ENCODE assay signal across 11 cellular contexts in the genomic region with DNA sequence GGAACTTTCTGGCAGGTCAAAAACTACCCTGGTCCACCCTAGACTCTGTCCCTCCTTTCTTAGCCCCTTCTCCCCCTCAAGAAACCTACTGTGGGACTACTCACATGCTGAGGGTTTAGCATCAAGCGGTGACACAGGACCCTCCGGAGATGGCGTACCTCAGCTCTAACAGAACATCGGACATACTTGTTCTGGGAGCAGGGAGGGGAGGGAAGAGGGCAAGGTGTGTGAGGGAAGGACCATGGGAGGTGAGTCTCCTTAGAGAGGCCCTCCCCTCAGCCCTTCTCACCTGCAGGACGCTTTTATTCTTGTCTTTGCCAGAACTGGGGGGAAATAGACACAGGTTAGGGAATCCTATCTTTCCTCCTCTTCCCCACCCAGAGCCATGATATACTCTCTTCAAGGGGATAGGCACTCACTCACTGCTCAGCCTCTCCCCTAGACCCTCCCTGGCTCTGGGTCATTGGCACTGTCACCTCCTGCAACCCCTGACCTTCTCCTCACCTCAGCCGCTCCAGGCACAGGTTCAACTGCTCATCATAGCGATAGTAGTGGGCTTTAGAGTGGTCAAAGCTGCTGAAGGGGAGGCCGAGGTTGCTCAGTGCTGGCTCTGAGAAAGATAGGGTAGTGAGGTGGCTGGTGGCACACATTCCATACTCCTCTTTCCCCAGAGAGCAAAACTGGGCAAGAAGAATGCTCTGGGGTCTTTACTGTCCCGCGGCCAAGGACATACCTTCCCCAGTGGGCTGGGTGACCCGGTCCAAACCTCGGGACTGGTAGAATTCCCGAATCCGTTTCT. TPM values are rescaled to one million over a fixed set of nuclear protein-coding genes. Genes with fewer than 3 reads are reported as not detected.
DNase-seq lines count a peak whose midpoint lies in the region; ATAC-seq and TF ChIP-seq lines count a peak whose summit lies in the region.
"Had no signal": no experiment of that assay in that cellular context is flagged by ENCODE, and none has a peak within 500 bp of the region (broad histone marks: within the 10 kb centered on the region; RNA-seq: fewer than 3 reads in every experiment).

No MANE protein-coding gene starts in this region.

- H3K9me3 ChIP-seq in adipocyte (ENCODE audit: control insufficient read depth, low read length) (no peaks in the 10 kb centered on the region), lower lobe of right lung (no peaks in the 10 kb centered on the region)

- peak overlapping the region; percentile 94 for H3K9ac ChIP-seq in adipocyte (ENCODE audit: low read length)

- H3K36me3 ChIP-seq in adipocyte (ENCODE audit: control insufficient read depth, insufficient read depth, low read length, severe bottlenecking): peaks cover 18% of the 10 kb centered on the region
- peaks cover 16% of the 10 kb centered on the region for H3K36me3 ChIP-seq in lower lobe of right lung

- ATAC-seq in lower lobe of right lung (no peak), HG02840 (IDR thresholded peaks at IDR 0.05; ENCODE audit: low FRiP score, unreplicated experiment) (no peak), HG03521 (IDR thresholded peaks at IDR 0.05; ENCODE audit: unreplicated experiment) (no peak)

- peak overlapping the region; percentile 23 for H3K4me3 Mint-ChIP-seq in activated naive CD4-positive, alpha-beta T cell treated with anti-CD3 and anti-CD28 coated beads, Interleukin-2, amount 50 U/mL, for 24 hours
- peak overlapping the region; percentile 86 for H3K4me3 Mint-ChIP-seq in type B pancreatic cell

- DNase-seq in activated naive CD4-positive, alpha-beta T cell treated with anti-CD3 and anti-CD28 coated beads, Interleukin-2, amount 50 U/mL, for 16 hours: no peak
- no peak for DNase-seq in adipocyte (ENCODE audit: low read depth)
- no peak for DNase-seq in lower lobe of right lung
- DNase-seq in type B pancreatic cell (ENCODE audit: extremely low spot score, unreplicated experiment): no peak
- no peak for DNase-seq in KBM-7
- DNase-seq: SHP77; stimulated activated CD4-positive, alpha-beta T cell treated with anti-CD3 and anti-CD28 coated beads, Interleukin-4, amount 100 ng/mL, for 24 hours had no signal

- H3K27me3 ChIP-seq in adipocyte (replicated peaks; ENCODE audit: control insufficient read depth, insufficient read depth, low read length) (peaks cover 4% of the 10 kb centered on the region), lower lobe of right lung (ENCODE audit: low read depth) (peaks cover 21% of the 10 kb centered on the region)

- peaks cover 18% of the 10 kb centered on the region for H3K36me3 Mint-ChIP-seq in activated naive CD4-positive, alpha-beta T cell treated with anti-CD3 and anti-CD28 coated beads, Interleukin-2, amount 50 U/mL, for 24 hours
- H3K36me3 Mint-ChIP-seq in type B pancreatic cell: peaks cover 22% of the 10 kb centered on the region

- H3K4me1 Mint-ChIP-seq in activated naive CD4-positive, alpha-beta T cell treated with anti-CD3 and anti-CD28 coated beads, Interleukin-2, amount 50 U/mL, for 24 hours: peaks cover 51% of the 10 kb centered on the region
- H3K4me1 Mint-ChIP-seq in type B pancreatic cell (ENCODE audit: unreplicated experiment): peaks cover 45% of the 10 kb centered on the region

- H3K4me3 ChIP-seq in adipocyte (ENCODE audit: low read length): peak overlapping the region; percentile 96
- H3K4me3 ChIP-seq in lower lobe of right lung: peak overlapping the region; percentile 77

- H3K27me3 Mint-ChIP-seq in activated naive CD4-positive, alpha-beta T cell treated with anti-CD3 and anti-CD28 coated beads, Interleukin-2, amount 50 U/mL, for 24 hours: peaks cover 38% of the 10 kb centered on the region
- H3K27me3 Mint-ChIP-seq in type B pancreatic cell: peaks cover 73% of the 10 kb centered on the region

- H3K27ac ChIP-seq in lower lobe of right lung: no peak overlapping the region

- no peaks in the 10 kb centered on the region for H3K9me3 Mint-ChIP-seq in activated naive CD4-positive, alpha-beta T cell treated with anti-CD3 and anti-CD28 coated beads, Interleukin-2, amount 50 U/mL, for 24 hours
- H3K9me3 Mint-ChIP-seq in type B pancreatic cell: no peaks in the 10 kb centered on the region

- in situ Hi-C loops in KBM-7 (cut with MboI; ENCODE audit: low pct_unique_long_range_greater_than_20kb, low sequenced_read_pairs): no loop called here

- TF ChIP-seq CTCF in lower lobe of right lung (IDR thresholded peaks at IDR 0.05) (no peak), type B pancreatic cell (conservative IDR thresholded peaks at IDR 0.05) (no peak)

- intact Hi-C loops in lower lobe of right lung (cut with DNase I): no loop called here

- H3K27ac Mint-ChIP-seq in activated naive CD4-positive, alpha-beta T cell treated with anti-CD3 and anti-CD28 coated beads, Interleukin-2, amount 50 U/mL, for 24 hours: no peak overlapping the region
- H3K27ac Mint-ChIP-seq in type B pancreatic cell: no peak overlapping the region

- peaks cover 44% of the 10 kb centered on the region for H3K4me1 ChIP-seq in adipocyte (ENCODE audit: control insufficient read depth, insufficient read depth, low read length)
- H3K4me1 ChIP-seq in lower lobe of right lung: peaks cover 54% of the 10 kb centered on the region

RNA-seq across cellular contexts. Expression of a gene that starts 1.8 kb away (rescaled TPM):
- 28.4 TPM for total RNA-seq in lower lobe of right lung
- 30.1 and 32.8 TPM in 2 replicates for total RNA-seq in type B pancreatic cell (ENCODE audit: low replicate concordance)

RNA-seq across cellular contexts. Expression of a gene that starts 6.2 kb away (rescaled TPM):
- total RNA-seq in lower lobe of right lung (1.5 TPM), type B pancreatic cell (ENCODE audit: low replicate concordance) (1.5 and 2.8 TPM in 2 replicates)

RNA-seq across cellular contexts. Expression of a gene that starts 8.6 kb away (rescaled TPM):
- not detected for total RNA-seq in lower lobe of right lung
- total RNA-seq in type B pancreatic cell (ENCODE audit: low replicate concordance): 0.67 and 2.9 TPM in 2 replicates

RNA-seq across cellular contexts. Expression of a gene that starts 20.4 kb away (rescaled TPM):
- total RNA-seq in lower lobe of right lung (0.44 TPM), type B pancreatic cell (ENCODE audit: low replicate concordance) (1.4 and 3.2 TPM in 2 replicates)
- total RNA-seq: mononuclear cell had no signal

RNA-seq across cellular contexts. Expression of a gene that starts 22.8 kb away (rescaled TPM):
- total RNA-seq in lower lobe of right lung (23.0 TPM), type B pancreatic cell (ENCODE audit: low replicate concordance) (21.1 and 27.5 TPM in 2 replicates)
